8 cellular contexts compared by ENCODE assay signal in the genomic region with DNA sequence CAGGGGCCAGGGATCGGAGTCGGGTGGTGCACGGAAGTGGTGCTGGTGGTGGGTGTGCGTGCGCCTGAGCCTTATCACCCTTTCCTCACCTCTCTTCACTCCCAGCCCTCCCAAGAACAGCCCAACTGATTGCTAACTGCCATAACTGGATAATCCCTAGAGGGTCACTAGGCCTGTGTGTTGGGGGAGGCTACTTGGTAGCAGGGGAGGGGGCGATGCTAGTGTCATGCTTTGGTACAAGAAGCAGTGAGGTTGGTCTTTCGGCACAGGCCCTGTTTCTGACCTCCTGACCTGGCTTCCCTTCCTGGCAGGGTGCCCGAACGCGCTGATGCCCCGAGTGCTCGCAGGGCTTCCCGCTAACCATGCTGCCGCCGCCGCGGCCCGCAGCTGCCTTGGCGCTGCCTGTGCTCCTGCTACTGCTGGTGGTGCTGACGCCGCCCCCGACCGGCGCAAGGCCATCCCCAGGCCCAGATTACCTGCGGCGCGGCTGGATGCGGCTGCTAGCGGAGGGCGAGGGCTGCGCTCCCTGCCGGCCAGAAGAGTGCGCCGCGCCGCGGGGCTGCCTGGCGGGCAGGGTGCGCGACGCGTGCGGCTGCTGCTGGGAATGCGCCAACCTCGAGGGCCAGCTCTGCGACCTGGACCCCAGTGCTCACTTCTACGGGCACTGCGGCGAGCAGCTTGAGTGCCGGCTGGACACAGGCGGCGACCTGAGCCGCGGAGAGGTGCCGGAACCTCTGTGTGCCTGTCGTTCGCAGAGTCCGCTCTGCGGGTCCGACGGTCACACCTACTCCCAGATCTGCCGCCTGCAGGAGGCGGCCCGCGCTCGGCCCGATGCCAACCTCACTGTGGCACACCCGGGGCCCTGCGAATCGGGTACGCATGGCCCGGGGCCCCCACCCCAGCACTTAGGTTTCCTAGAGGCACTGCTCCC. TPM values are rescaled to one million over a fixed set of nuclear protein-coding genes. Genes with fewer than 3 reads are reported as not detected.
DNase-seq lines count a peak whose midpoint lies in the region; ATAC-seq and TF ChIP-seq lines count a peak whose summit lies in the region.

No MANE protein-coding gene starts in this region.

- no peak overlapping the region for H4K8ac ChIP-seq in neuronal stem cell (ENCODE audit: low read depth, low read length)

- no peak overlapping the region for H3K4ac ChIP-seq in neuronal stem cell (ENCODE audit: low read length)

- H3K27ac ChIP-seq in fibroblast of lung (ENCODE audit: insufficient read depth, low read length) (peak overlapping the region; percentile 97), neuronal stem cell (replicated peaks; ENCODE audit: low read length) (peak overlapping the region; percentile 89)

- no peak overlapping the region for H2BK15ac ChIP-seq in neuronal stem cell (ENCODE audit: low read length)

- H4K20me1 ChIP-seq in fibroblast of lung (ENCODE audit: control insufficient read depth, extremely low read depth, insufficient read depth, low read length) = no peaks in the 10 kb centered on the region

- DNase-seq in AML-193 (lab: John Stamatoyannopoulos, UW) (peak; percentile 46 to 67), NCI-H526 treated with DMSO at 0.1 percent for 48 hours (lab: John Stamatoyannopoulos, UW) (peak; percentile 51), activated T-cell treated with anti-CD3 and anti-CD28 coated beads for 48 hours (ENCODE audit: low read depth) (peak; percentile 64), fibroblast of lung (ENCODE audit: low read depth in 2 of 2) (peak; percentile 44 to 54), neuronal stem cell (ENCODE audit: low spot score) (peak; percentile 76), NCI-H524 treated with DMSO at 0.1 percent for 48 hours (lab: John Stamatoyannopoulos, UW) (no peak)

- no peak overlapping the region for H2AK5ac ChIP-seq in neuronal stem cell (ENCODE audit: low read depth, low read length)

- TF ChIP-seq CTCF in fibroblast of lung (conservative IDR thresholded peaks at IDR 0.05 in 1 of 2, IDR thresholded peaks at IDR 0.05 in 1 of 2; ENCODE audit: low read depth in 1 of 2, low read length in 2 of 2) = peak; percentile 32 to 40

- WGBS in neuronal stem cell (ENCODE audit: extremely low coverage in 2 of 2, insufficient read length in 2 of 2, insufficient replicate concordance in 1 of 2), 2 donors = no CpG with 5 or more reads among the region's 72 CpGs

- no peaks in the 10 kb centered on the region for H3K79me1 ChIP-seq in neuronal stem cell (ENCODE audit: low read depth, low read length)

- peak overlapping the region; percentile 98 for H2BK5ac ChIP-seq in neuronal stem cell (ENCODE audit: low read length)

- H2BK120ac ChIP-seq in neuronal stem cell (ENCODE audit: low read depth, low read length) = no peak overlapping the region

- H4K91ac ChIP-seq in neuronal stem cell (ENCODE audit: low read depth, low read length, poor library complexity) = no peak overlapping the region

- no peaks in the 10 kb centered on the region for H3K36me3 ChIP-seq in fibroblast of lung (ENCODE audit: control insufficient read depth, insufficient read depth, low read length)
- peaks cover 0 to 6% of the 10 kb centered on the region in 2 donors for H3K36me3 ChIP-seq in neuronal stem cell (replicated peaks in 1 of 2; ENCODE audit: control insufficient read depth in 2 of 2, insufficient read depth in 2 of 2, low read length in 2 of 2)

- peak overlapping the region; percentile 32 for H2AFZ ChIP-seq in fibroblast of lung (ENCODE audit: low read length)
- peak overlapping the region; percentile 100 for H2AFZ ChIP-seq in neuronal stem cell (ENCODE audit: low read length)

- peak overlapping the region; percentile 69 for H3K23ac ChIP-seq in neuronal stem cell (ENCODE audit: low read depth, low read length, poor library complexity)

- H3K9ac ChIP-seq in fibroblast of lung (ENCODE audit: insufficient read depth, low read length) = peak overlapping the region; percentile 45
- peak overlapping the region; percentile 90 for H3K9ac ChIP-seq in neuronal stem cell (ENCODE audit: low read depth, low read length, poor library complexity)

- H3K14ac ChIP-seq in neuronal stem cell (ENCODE audit: low read length) = no peak overlapping the region

- H3K4me3 ChIP-seq in fibroblast of lung (replicated peaks in 1 of 4; ENCODE audit: control extremely low read depth in 1 of 4, insufficient read depth in 1 of 4, low read depth in 3 of 4, low read length in 4 of 4) (peak overlapping the region; percentile 58 to 98 (median 68)), neuronal stem cell (ENCODE audit: low read length in 2 of 2) (peak overlapping the region; percentile 81 to 98)

- no peaks in the 10 kb centered on the region for H3K9me3 ChIP-seq in fibroblast of lung (ENCODE audit: control insufficient read depth, insufficient read depth, low read depth, low read length)
- H3K9me3 ChIP-seq in neuronal stem cell (replicated peaks in 1 of 2; ENCODE audit: control insufficient read depth in 2 of 2, insufficient read depth in 1 of 2, low read depth in 1 of 2, low read length in 2 of 2) = no peaks in the 10 kb centered on the region

- H3K79me2 ChIP-seq in fibroblast of lung (ENCODE audit: control insufficient read depth, insufficient read depth, low read length) = peaks cover 12% of the 10 kb centered on the region

- H3K27me3 ChIP-seq in fibroblast of lung (ENCODE audit: control insufficient read depth, insufficient read depth, low read length) (no peaks in the 10 kb centered on the region), neuronal stem cell (ENCODE audit: control insufficient read depth in 3 of 3, insufficient read depth in 3 of 3, low read depth in 1 of 3, low read length in 3 of 3) (peaks cover 20 to 51% (median 35%) of the 10 kb centered on the region in 3 experiments)

- peak overlapping the region; percentile 88 for H3K18ac ChIP-seq in neuronal stem cell (ENCODE audit: low read length)

- ATAC-seq in GM19452 (IDR thresholded peaks at IDR 0.05; ENCODE audit: unreplicated experiment) = peak; percentile 32
- no peak for ATAC-seq in GM18873 (IDR thresholded peaks at IDR 0.05; ENCODE audit: low FRiP score, unreplicated experiment)

- H2BK12ac ChIP-seq in neuronal stem cell (ENCODE audit: low read length) = no peak overlapping the region

- H3K4me1 ChIP-seq in fibroblast of lung (ENCODE audit: control insufficient read depth, extremely low read depth, insufficient read depth, low read length) (peaks cover 13% of the 10 kb centered on the region), neuronal stem cell (ENCODE audit: control insufficient read depth in 2 of 2, insufficient read depth in 1 of 2, low read depth in 1 of 2, low read length in 2 of 2) (peaks cover 31 to 35% of the 10 kb centered on the region in 2 donors)

- peak overlapping the region; percentile 77 for H3K4me2 ChIP-seq in fibroblast of lung (ENCODE audit: extremely low read depth, insufficient read depth, low read length)
- peak overlapping the region; percentile 79 for H3K4me2 ChIP-seq in neuronal stem cell (ENCODE audit: insufficient read depth, low read length, poor library complexity, severe bottlenecking)

RNA-seq across cellular contexts. Expression of gene KAZALD1, which starts 0.7 kb away (rescaled TPM):
- total RNA-seq in fibroblast of lung = 14.4 and 19.8 TPM in 2 replicates
- 4.6 and 15.3 TPM in 2 replicates for polyA plus RNA-seq in fibroblast of lung
- polyA plus RNA-seq in fibroblast of lung (2012) = 6.7 and 26.3 TPM in 2 replicates
- 17.1 and 35.7 TPM in 2 replicates for polyA minus RNA-seq in fibroblast of lung (ENCODE audit: low replicate concordance)
- 3.0 TPM for polyA plus RNA-seq in neuronal stem cell (2013, experiment 1 of 2)
- polyA plus RNA-seq in neuronal stem cell (2013, experiment 2 of 2) = 2.4 TPM

RNA-seq across cellular contexts. Expression of gene SFXN3, which starts 31.5 kb away (rescaled TPM):
- 39.3 and 55.0 TPM in 2 replicates for total RNA-seq in fibroblast of lung
- 79.3 and 90.9 TPM in 2 replicates for polyA plus RNA-seq in fibroblast of lung
- polyA plus RNA-seq in fibroblast of lung (2012) = 48.7 and 51.3 TPM in 2 replicates
- polyA minus RNA-seq in fibroblast of lung (ENCODE audit: low replicate concordance) = 125 and 157 TPM in 2 replicates
- 0.06 TPM for polyA plus RNA-seq in neuronal stem cell (2013, experiment 1 of 2)
- polyA plus RNA-seq in neuronal stem cell (2013, experiment 2 of 2) = 0.11 TPM

RNA-seq across cellular contexts. Expression of gene PDZD7, which starts 31.6 kb away (rescaled TPM):
- 1.3 TPM in 2 replicates for total RNA-seq in fibroblast of lung
- polyA plus RNA-seq in fibroblast of lung = 0.42 and 0.50 TPM in 2 replicates
- 1.0 and 1.4 TPM in 2 replicates for polyA plus RNA-seq in fibroblast of lung (2012)
- polyA minus RNA-seq in fibroblast of lung (ENCODE audit: low replicate concordance) = 0.08 TPM in 1 of 2 replicates, not detected in the other
- 0.29 TPM for polyA plus RNA-seq in neuronal stem cell (2013, experiment 1 of 2)
- 0.33 TPM for polyA plus RNA-seq in neuronal stem cell (2013, experiment 2 of 2)
